13 cellular contexts compared by ENCODE assay signal in genomic region chr3:106826861-106827311, GRCh38.
DNase-seq lines count a peak whose midpoint lies in the region; ATAC-seq and TF ChIP-seq lines count a peak whose summit lies in the region.
"Had no signal": no experiment of that assay in that cellular context is flagged by ENCODE, and none has a peak within 500 bp of the region (broad histone marks: within the 10 kb centered on the region; RNA-seq: fewer than 3 reads in every experiment).

No MANE protein-coding gene starts in this region.

- peak overlapping the region; percentile 8 for H3K4me3 ChIP-seq in skeletal muscle satellite cell (ENCODE audit: low read length)
- no peak overlapping the region for H3K4me3 ChIP-seq in upper lobe of right lung
- H3K4me3 ChIP-seq: esophagus muscularis mucosa had no signal

- no peak overlapping the region for H4K5ac ChIP-seq in H9 (ENCODE audit: insufficient read length, low read depth, low read length)

- H3K4me2 ChIP-seq in H9 (ENCODE audit: insufficient read depth, insufficient read length, low read length) (no peak overlapping the region), skeletal muscle satellite cell (ENCODE audit: low read length) (peak overlapping the region; percentile 49)

- H3K23ac ChIP-seq in H9 (ENCODE audit: insufficient read length, low read depth, low read length), result no peak overlapping the region

- ATAC-seq in upper lobe of right lung, result no peak

- H3K79me2 ChIP-seq in H9 (ENCODE audit: insufficient read depth, low read length), result no peaks in the 10 kb centered on the region

- H2BK12ac ChIP-seq in H9 (ENCODE audit: insufficient read length, low read depth, low read length), result no peak overlapping the region

- peak overlapping the region; percentile 79 for H3T11ph ChIP-seq in H9 (ENCODE audit: low read length)

- H3K36me3 ChIP-seq in skeletal muscle satellite cell (ENCODE audit: insufficient read depth, low read length) (no peaks in the 10 kb centered on the region), upper lobe of right lung (no peaks in the 10 kb centered on the region)
- H3K36me3 ChIP-seq: esophagus muscularis mucosa, WERI-Rb-1 had no signal

- H3K4ac ChIP-seq in H9 (ENCODE audit: low read depth, low read length), result no peak overlapping the region

- H3K4me1 Mint-ChIP-seq in H9 (peaks cover 65 to 70% of the 10 kb centered on the region in 2 experiments), chondrocyte (ENCODE audit: low read depth) (peaks cover 44% of the 10 kb centered on the region)

- DNase-seq in H9 (no peak), NCI-H82 (lab: John Stamatoyannopoulos, UW) (peak; percentile 52), chondrocyte (ENCODE audit: low spot score) (no peak), kidney tubule cell (ENCODE audit: low spot score) (no peak), posterior vena cava (ENCODE audit: low spot score) (no peak), upper lobe of right lung (no peak)
- DNase-seq: activated T-cell treated with anti-CD3 and anti-CD28 coated beads, Interleukin-2, amount 50 U/mL, for 1 hour; NCI-H2081 treated with DMSO at 0.1 percent for 48 hours; WERI-Rb-1 had no signal

- no peak overlapping the region for H2BK5ac ChIP-seq in H9 (ENCODE audit: insufficient read length, low read length)

- H2BK15ac ChIP-seq in H9 (ENCODE audit: low read depth, low read length), result no peak overlapping the region

- H3K23me2 ChIP-seq in H9 (ENCODE audit: insufficient read length, low read depth, low read length, poor library complexity, severe bottlenecking), result no peaks in the 10 kb centered on the region

- H4K20me1 ChIP-seq in H9 (ENCODE audit: control insufficient read depth, insufficient read depth, insufficient read length), result no peaks in the 10 kb centered on the region

- H2AK5ac ChIP-seq in H9 (ENCODE audit: insufficient read length, low read length), result no peak overlapping the region

- no peak overlapping the region for H2BK120ac ChIP-seq in H9 (ENCODE audit: low read depth, low read length, poor library complexity, severe bottlenecking)

- TF ChIP-seq CTCF in H9 (conservative IDR thresholded peaks at IDR 0.05), result no peak
- TF ChIP-seq CTCF in chondrocyte (IDR thresholded peaks at IDR 0.05), result no peak
- TF ChIP-seq CTCF in upper lobe of right lung (IDR thresholded peaks at IDR 0.05), result no peak

- H3K27ac ChIP-seq in H9 (ENCODE audit: insufficient read length, low read depth, low read length) (peak overlapping the region; percentile 72), upper lobe of right lung (no peak overlapping the region)
- H3K27ac ChIP-seq: esophagus muscularis mucosa, WERI-Rb-1 had no signal

- no peaks in the 10 kb centered on the region for H3K79me1 ChIP-seq in H9 (ENCODE audit: insufficient read depth, low read depth, low read length, poor library complexity, severe bottlenecking)

- H3K9ac ChIP-seq in H9 (ENCODE audit: extremely low read depth, insufficient read length, low read length) (no peak overlapping the region), skeletal muscle satellite cell (ENCODE audit: low read depth, low read length) (peak overlapping the region; percentile 67)

- no peak overlapping the region for H3K18ac ChIP-seq in H9 (ENCODE audit: insufficient read length, low read depth, low read length)

- H3K9me3 Mint-ChIP-seq in H9, result peaks cover 3 to 11% of the 10 kb centered on the region in 2 experiments
- H3K9me3 Mint-ChIP-seq in chondrocyte (ENCODE audit: low read depth), result peaks cover 9% of the 10 kb centered on the region

- no peak overlapping the region for H3K14ac ChIP-seq in H9 (ENCODE audit: insufficient read depth, low read length)

- intact Hi-C loops in posterior vena cava (cut with DNase I), result no loop called here
- intact Hi-C loops in upper lobe of right lung (cut with DNase I), result no loop called here

- peak overlapping the region; percentile 80 to 97 (median 97); a peak in 6 of 7 replicates for H3K27ac Mint-ChIP-seq in H9
- peak overlapping the region; percentile 91 for H3K27ac Mint-ChIP-seq in chondrocyte (ENCODE audit: unreplicated experiment)
- H3K27ac Mint-ChIP-seq: immature natural killer cell; naive thymus-derived CD8-positive, alpha-beta T cell had no signal

- H3K27me3 ChIP-seq in H9 (ENCODE audit: insufficient read depth, low read length), result no peaks in the 10 kb centered on the region
- H3K27me3 ChIP-seq in skeletal muscle satellite cell (ENCODE audit: control insufficient read depth, insufficient read depth, low read length), result no peaks in the 10 kb centered on the region
- no peaks in the 10 kb centered on the region for H3K27me3 ChIP-seq in upper lobe of right lung
- H3K27me3 ChIP-seq: esophagus muscularis mucosa had no signal

- H4K91ac ChIP-seq in H9 (ENCODE audit: insufficient read length, low read depth, low read length), result no peak overlapping the region

- no peaks in the 10 kb centered on the region for H3K27me3 Mint-ChIP-seq in H9 (ENCODE audit: low read depth)
- no peaks in the 10 kb centered on the region for H3K27me3 Mint-ChIP-seq in chondrocyte (ENCODE audit: low read depth)

- H2BK20ac ChIP-seq in H9 (ENCODE audit: low read depth, low read length, poor library complexity, severe bottlenecking), result no peak overlapping the region

- no peak overlapping the region for H2AFZ ChIP-seq in H9 (ENCODE audit: low read length)

- H3K36me3 Mint-ChIP-seq in H9 (ENCODE audit: insufficient read depth in 1 of 3, low read depth in 3 of 3), result peaks cover 11 to 18% (median 14%) of the 10 kb centered on the region in 3 experiments
- peaks cover 2% of the 10 kb centered on the region for H3K36me3 Mint-ChIP-seq in chondrocyte (ENCODE audit: low read depth)
- H3K36me3 Mint-ChIP-seq: immature natural killer cell had no signal

- H3K4me3 Mint-ChIP-seq in H9 (no peak overlapping the region), chondrocyte (ENCODE audit: unreplicated experiment) (no peak overlapping the region)
- H3K4me3 Mint-ChIP-seq: immature natural killer cell; naive thymus-derived CD8-positive, alpha-beta T cell had no signal

- H3K9me3 ChIP-seq in H9 (ENCODE audit: control insufficient read depth, low read depth, low read length) (peaks cover 2% of the 10 kb centered on the region), skeletal muscle satellite cell (replicated peaks; ENCODE audit: low read length) (peaks cover 5% of the 10 kb centered on the region), upper lobe of right lung (no peaks in the 10 kb centered on the region)
- H3K9me3 ChIP-seq: esophagus muscularis mucosa had no signal

- H3K4me1 ChIP-seq in H9 (ENCODE audit: insufficient read depth, low read length) (peaks cover 5% of the 10 kb centered on the region; the same call in 1 of the 2 replicates), skeletal muscle satellite cell (ENCODE audit: control insufficient read depth, insufficient read depth, low read length) (peaks cover 57% of the 10 kb centered on the region), upper lobe of right lung (no peaks in the 10 kb centered on the region)

- WGBS in H9 (ENCODE audit: extremely low coverage, insufficient read length, low lambda C conversion rate), result no CpG with 5 or more reads among the region's 4 CpGs

- no peak overlapping the region for H4K8ac ChIP-seq in H9 (replicated peaks; ENCODE audit: insufficient read length, low read depth, low read length)

- H3K56ac ChIP-seq in H9 (ENCODE audit: insufficient read length, low read depth, low read length), result no peak overlapping the region
